1 cellular context compared by ENCODE assay signal in the genomic region with DNA sequence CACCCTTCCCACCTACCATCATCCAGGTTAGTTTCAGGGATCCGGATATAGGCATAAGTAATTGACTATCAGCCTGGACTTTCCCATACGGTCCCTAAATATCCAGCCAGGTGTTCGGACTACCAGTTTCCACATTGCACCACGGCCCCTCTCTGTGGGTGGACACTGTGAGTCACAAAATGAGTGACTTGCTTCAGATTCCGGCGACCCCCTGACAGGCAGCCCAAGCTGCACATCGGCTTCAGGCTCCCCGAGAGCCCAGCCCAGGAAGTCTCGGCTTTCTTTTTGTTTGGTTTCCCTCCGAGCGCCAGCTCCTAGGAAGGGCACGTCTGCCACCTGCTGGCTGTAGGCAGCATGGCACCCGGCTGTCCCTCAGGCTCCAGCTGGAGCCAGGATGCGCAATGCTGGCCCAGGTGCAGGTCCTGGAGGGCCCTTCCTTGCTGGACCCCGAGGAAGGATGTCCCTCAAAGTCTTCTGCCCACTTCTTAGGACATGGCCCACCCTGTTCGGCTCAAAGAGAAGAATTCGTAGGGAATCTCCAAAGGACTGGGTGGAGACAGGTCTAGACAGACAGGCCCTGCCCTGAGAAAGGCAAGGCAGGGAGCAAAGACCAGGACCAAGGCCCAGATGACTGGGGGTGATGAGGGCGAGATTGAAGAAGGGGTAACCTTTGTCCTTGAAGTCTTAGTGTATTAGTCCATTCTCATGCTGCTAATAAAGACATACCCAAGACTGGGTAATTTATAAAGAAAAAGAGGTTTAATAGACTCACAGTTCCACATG.
A peak's percentile ranks its signal among the peaks of the same experiment; 100 is the strongest.
TF ChIP-seq lines count a peak whose summit lies in the region.

No MANE protein-coding gene starts in this region.

TF ChIP-seq in K562, 482 proteins besides CTCF, POLR2A, EP300 and RAD21 (continued from another document and continues in another):
- TF ChIP-seq, protein P1, sequence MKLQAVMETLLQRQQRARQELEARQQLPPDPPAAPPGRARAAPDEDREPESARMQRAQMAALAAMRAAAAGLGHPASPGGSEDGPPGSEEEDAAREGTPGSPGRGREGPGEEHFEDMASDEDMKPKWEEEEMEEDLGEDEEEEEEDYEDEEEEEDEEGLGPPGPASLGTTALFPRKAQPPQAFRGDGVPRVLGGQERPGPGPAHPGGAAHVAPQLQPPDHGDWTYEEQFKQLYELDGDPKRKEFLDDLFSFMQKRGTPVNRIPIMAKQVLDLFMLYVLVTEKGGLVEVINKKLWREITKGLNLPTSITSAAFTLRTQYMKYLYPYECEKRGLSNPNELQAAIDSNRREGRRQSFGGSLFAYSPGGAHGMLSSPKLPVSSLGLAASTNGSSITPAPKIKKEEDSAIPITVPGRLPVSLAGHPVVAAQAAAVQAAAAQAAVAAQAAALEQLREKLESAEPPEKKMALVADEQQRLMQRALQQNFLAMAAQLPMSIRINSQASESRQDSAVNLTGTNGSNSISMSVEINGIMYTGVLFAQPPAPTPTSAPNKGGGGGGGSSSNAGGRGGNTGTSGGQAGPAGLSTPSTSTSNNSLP (IDR thresholded peaks at IDR 0.05; ENCODE audit: borderline replicate concordance, low read depth, low read length): no peak
- TF ChIP-seq KAT8 (IDR thresholded peaks at IDR 0.05; ENCODE audit: low read depth): no peak
- no peak for TF ChIP-seq ATF7 (IDR thresholded peaks at IDR 0.05)
- TF ChIP-seq DMBX1 (CRISPR knock-in tag; IDR thresholded peaks at IDR 0.05; ENCODE audit: borderline replicate concordance): no peak
- TF ChIP-seq, protein P2, sequence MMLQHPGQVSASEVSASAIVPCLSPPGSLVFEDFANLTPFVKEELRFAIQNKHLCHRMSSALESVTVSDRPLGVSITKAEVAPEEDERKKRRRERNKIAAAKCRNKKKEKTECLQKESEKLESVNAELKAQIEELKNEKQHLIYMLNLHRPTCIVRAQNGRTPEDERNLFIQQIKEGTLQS (IDR thresholded peaks at IDR 0.05): no peak
- TF ChIP-seq, protein P2 (CRISPR knock-in tag; conservative IDR thresholded peaks at IDR 0.05): no peak
- TF ChIP-seq MCM2 (IDR thresholded peaks at IDR 0.05; ENCODE audit: low read depth): no peak
- TF ChIP-seq TBP (optimal IDR thresholded peaks at IDR 0.05; ENCODE audit: low read depth, low read length): no peak
- 0 out of 2 replicates have a peak, but pooled peaks have one; percentile 41 for TF ChIP-seq ZBTB17 (CRISPR knock-in tag; IDR thresholded peaks at IDR 0.05)
- TF ChIP-seq PRPF4 (IDR thresholded peaks at IDR 0.05; ENCODE audit: insufficient read depth, low read depth, low read length, poor library complexity, severe bottlenecking): no peak
- TF ChIP-seq, protein P3, sequence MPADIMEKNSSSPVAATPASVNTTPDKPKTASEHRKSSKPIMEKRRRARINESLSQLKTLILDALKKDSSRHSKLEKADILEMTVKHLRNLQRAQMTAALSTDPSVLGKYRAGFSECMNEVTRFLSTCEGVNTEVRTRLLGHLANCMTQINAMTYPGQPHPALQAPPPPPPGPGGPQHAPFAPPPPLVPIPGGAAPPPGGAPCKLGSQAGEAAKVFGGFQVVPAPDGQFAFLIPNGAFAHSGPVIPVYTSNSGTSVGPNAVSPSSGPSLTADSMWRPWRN (IDR thresholded peaks at IDR 0.05; ENCODE audit: low read depth): no peak
- TF ChIP-seq SMC3 (conservative IDR thresholded peaks at IDR 0.05; ENCODE audit: insufficient read depth, low read depth, low read length): peak; percentile 69; the same call in 1 of the 2 replicates
- TF ChIP-seq, protein P4, sequence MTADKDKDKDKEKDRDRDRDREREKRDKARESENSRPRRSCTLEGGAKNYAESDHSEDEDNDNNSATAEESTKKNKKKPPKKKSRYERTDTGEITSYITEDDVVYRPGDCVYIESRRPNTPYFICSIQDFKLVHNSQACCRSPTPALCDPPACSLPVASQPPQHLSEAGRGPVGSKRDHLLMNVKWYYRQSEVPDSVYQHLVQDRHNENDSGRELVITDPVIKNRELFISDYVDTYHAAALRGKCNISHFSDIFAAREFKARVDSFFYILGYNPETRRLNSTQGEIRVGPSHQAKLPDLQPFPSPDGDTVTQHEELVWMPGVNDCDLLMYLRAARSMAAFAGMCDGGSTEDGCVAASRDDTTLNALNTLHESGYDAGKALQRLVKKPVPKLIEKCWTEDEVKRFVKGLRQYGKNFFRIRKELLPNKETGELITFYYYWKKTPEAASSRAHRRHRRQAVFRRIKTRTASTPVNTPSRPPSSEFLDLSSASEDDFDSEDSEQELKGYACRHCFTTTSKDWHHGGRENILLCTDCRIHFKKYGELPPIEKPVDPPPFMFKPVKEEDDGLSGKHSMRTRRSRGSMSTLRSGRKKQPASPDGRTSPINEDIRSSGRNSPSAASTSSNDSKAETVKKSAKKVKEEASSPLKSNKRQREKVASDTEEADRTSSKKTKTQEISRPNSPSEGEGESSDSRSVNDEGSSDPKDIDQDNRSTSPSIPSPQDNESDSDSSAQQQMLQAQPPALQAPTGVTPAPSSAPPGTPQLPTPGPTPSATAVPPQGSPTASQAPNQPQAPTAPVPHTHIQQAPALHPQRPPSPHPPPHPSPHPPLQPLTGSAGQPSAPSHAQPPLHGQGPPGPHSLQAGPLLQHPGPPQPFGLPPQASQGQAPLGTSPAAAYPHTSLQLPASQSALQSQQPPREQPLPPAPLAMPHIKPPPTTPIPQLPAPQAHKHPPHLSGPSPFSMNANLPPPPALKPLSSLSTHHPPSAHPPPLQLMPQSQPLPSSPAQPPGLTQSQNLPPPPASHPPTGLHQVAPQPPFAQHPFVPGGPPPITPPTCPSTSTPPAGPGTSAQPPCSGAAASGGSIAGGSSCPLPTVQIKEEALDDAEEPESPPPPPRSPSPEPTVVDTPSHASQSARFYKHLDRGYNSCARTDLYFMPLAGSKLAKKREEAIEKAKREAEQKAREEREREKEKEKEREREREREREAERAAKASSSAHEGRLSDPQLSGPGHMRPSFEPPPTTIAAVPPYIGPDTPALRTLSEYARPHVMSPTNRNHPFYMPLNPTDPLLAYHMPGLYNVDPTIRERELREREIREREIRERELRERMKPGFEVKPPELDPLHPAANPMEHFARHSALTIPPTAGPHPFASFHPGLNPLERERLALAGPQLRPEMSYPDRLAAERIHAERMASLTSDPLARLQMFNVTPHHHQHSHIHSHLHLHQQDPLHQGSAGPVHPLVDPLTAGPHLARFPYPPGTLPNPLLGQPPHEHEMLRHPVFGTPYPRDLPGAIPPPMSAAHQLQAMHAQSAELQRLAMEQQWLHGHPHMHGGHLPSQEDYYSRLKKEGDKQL (CRISPR knock-in tag; IDR thresholded peaks at IDR 0.05; ENCODE audit: borderline replicate concordance): no peak
- no peak for TF ChIP-seq TEAD2 (tag; IDR thresholded peaks at IDR 0.05)
- TF ChIP-seq, protein P5, sequence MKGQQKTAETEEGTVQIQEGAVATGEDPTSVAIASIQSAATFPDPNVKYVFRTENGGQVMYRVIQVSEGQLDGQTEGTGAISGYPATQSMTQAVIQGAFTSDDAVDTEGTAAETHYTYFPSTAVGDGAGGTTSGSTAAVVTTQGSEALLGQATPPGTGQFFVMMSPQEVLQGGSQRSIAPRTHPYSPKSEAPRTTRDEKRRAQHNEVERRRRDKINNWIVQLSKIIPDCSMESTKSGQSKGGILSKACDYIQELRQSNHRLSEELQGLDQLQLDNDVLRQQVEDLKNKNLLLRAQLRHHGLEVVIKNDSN (CRISPR knock-in tag; IDR thresholded peaks at IDR 0.05): no peak
- no peak for TF ChIP-seq ZNF436 (CRISPR knock-in tag; IDR thresholded peaks at IDR 0.05)
- TF ChIP-seq ETV1 (tag; conservative IDR thresholded peaks at IDR 0.05; ENCODE audit: low read depth): no peak
- no peak for TF ChIP-seq ZNF143 (CRISPR knock-in tag; IDR thresholded peaks at IDR 0.05)
- no peak for TF ChIP-seq RBM15 (IDR thresholded peaks at IDR 0.05; ENCODE audit: insufficient read depth, low read length)
- no peak for TF ChIP-seq TBL1XR1 (IDR thresholded peaks at IDR 0.05; ENCODE audit: low read length in 2 of 2)
- TF ChIP-seq ETS2 (tag; IDR thresholded peaks at IDR 0.05; ENCODE audit: borderline replicate concordance, poor library complexity, severe bottlenecking): no peak
- no peak for TF ChIP-seq U2AF2 (optimal IDR thresholded peaks at IDR 0.05; ENCODE audit: low read depth, low read length)
- TF ChIP-seq FOS (IDR thresholded peaks at IDR 0.05; ENCODE audit: extremely low read depth, insufficient read length): no peak
- TF ChIP-seq, protein P6, sequence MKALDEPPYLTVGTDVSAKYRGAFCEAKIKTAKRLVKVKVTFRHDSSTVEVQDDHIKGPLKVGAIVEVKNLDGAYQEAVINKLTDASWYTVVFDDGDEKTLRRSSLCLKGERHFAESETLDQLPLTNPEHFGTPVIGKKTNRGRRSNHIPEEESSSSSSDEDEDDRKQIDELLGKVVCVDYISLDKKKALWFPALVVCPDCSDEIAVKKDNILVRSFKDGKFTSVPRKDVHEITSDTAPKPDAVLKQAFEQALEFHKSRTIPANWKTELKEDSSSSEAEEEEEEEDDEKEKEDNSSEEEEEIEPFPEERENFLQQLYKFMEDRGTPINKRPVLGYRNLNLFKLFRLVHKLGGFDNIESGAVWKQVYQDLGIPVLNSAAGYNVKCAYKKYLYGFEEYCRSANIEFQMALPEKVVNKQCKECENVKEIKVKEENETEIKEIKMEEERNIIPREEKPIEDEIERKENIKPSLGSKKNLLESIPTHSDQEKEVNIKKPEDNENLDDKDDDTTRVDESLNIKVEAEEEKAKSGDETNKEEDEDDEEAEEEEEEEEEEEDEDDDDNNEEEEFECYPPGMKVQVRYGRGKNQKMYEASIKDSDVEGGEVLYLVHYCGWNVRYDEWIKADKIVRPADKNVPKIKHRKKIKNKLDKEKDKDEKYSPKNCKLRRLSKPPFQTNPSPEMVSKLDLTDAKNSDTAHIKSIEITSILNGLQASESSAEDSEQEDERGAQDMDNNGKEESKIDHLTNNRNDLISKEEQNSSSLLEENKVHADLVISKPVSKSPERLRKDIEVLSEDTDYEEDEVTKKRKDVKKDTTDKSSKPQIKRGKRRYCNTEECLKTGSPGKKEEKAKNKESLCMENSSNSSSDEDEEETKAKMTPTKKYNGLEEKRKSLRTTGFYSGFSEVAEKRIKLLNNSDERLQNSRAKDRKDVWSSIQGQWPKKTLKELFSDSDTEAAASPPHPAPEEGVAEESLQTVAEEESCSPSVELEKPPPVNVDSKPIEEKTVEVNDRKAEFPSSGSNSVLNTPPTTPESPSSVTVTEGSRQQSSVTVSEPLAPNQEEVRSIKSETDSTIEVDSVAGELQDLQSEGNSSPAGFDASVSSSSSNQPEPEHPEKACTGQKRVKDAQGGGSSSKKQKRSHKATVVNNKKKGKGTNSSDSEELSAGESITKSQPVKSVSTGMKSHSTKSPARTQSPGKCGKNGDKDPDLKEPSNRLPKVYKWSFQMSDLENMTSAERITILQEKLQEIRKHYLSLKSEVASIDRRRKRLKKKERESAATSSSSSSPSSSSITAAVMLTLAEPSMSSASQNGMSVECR (CRISPR knock-in tag; IDR thresholded peaks at IDR 0.05): no peak
- TF ChIP-seq, protein P7, sequence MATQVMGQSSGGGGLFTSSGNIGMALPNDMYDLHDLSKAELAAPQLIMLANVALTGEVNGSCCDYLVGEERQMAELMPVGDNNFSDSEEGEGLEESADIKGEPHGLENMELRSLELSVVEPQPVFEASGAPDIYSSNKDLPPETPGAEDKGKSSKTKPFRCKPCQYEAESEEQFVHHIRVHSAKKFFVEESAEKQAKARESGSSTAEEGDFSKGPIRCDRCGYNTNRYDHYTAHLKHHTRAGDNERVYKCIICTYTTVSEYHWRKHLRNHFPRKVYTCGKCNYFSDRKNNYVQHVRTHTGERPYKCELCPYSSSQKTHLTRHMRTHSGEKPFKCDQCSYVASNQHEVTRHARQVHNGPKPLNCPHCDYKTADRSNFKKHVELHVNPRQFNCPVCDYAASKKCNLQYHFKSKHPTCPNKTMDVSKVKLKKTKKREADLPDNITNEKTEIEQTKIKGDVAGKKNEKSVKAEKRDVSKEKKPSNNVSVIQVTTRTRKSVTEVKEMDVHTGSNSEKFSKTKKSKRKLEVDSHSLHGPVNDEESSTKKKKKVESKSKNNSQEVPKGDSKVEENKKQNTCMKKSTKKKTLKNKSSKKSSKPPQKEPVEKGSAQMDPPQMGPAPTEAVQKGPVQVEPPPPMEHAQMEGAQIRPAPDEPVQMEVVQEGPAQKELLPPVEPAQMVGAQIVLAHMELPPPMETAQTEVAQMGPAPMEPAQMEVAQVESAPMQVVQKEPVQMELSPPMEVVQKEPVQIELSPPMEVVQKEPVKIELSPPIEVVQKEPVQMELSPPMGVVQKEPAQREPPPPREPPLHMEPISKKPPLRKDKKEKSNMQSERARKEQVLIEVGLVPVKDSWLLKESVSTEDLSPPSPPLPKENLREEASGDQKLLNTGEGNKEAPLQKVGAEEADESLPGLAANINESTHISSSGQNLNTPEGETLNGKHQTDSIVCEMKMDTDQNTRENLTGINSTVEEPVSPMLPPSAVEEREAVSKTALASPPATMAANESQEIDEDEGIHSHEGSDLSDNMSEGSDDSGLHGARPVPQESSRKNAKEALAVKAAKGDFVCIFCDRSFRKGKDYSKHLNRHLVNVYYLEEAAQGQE (CRISPR knock-in tag; IDR thresholded peaks at IDR 0.05; ENCODE audit: low read depth): no peak
- no peak for TF ChIP-seq HCFC1 (IDR thresholded peaks at IDR 0.05; ENCODE audit: low read depth, low read length)
- TF ChIP-seq, protein P8, sequence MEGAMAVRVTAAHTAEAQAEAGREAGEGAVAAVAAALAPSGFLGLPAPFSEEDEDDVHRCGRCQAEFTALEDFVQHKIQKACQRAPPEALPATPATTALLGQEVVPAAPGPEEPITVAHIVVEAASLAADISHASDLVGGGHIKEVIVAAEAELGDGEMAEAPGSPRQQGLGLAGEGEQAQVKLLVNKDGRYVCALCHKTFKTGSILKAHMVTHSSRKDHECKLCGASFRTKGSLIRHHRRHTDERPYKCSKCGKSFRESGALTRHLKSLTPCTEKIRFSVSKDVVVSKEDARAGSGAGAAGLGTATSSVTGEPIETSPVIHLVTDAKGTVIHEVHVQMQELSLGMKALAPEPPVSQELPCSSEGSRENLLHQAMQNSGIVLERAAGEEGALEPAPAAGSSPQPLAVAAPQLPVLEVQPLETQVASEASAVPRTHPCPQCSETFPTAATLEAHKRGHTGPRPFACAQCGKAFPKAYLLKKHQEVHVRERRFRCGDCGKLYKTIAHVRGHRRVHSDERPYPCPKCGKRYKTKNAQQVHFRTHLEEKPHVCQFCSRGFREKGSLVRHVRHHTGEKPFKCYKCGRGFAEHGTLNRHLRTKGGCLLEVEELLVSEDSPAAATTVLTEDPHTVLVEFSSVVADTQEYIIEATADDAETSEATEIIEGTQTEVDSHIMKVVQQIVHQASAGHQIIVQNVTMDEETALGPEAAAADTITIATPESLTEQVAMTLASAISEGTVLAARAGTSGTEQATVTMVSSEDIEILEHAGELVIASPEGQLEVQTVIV (CRISPR knock-in tag; IDR thresholded peaks at IDR 0.05; ENCODE audit: borderline replicate concordance): no peak
- TF ChIP-seq TGIF2 (CRISPR knock-in tag; IDR thresholded peaks at IDR 0.05): no peak
- TF ChIP-seq OTX1 (CRISPR knock-in tag; IDR thresholded peaks at IDR 0.05): no peak
- TF ChIP-seq ZBED1 (IDR thresholded peaks at IDR 0.05): no peak
- TF ChIP-seq RCOR1 (IDR thresholded peaks at IDR 0.05; ENCODE audit: borderline replicate concordance in 1 of 2, low read depth in 2 of 2, low read length in 2 of 2): 0 out of 4 replicates have a peak, but pooled peaks of 1 of the 2 experiments have one; percentile 6
- TF ChIP-seq ILF3 (IDR thresholded peaks at IDR 0.05; ENCODE audit: borderline replicate concordance): no peak
- TF ChIP-seq SMARCB1 (IDR thresholded peaks at IDR 0.05; ENCODE audit: insufficient read length, low read depth): no peak
- no peak for TF ChIP-seq SIN3A (IDR thresholded peaks at IDR 0.05; ENCODE audit: borderline replicate concordance in 2 of 2, control insufficient read depth in 1 of 2, low read depth in 2 of 2, low read length in 2 of 2)
- TF ChIP-seq ZBTB1 (CRISPR knock-in tag; IDR thresholded peaks at IDR 0.05; ENCODE audit: borderline replicate concordance, low read depth): no peak
